Comparison of ENCODE assay signal across 8 cellular contexts in the genomic region with DNA sequence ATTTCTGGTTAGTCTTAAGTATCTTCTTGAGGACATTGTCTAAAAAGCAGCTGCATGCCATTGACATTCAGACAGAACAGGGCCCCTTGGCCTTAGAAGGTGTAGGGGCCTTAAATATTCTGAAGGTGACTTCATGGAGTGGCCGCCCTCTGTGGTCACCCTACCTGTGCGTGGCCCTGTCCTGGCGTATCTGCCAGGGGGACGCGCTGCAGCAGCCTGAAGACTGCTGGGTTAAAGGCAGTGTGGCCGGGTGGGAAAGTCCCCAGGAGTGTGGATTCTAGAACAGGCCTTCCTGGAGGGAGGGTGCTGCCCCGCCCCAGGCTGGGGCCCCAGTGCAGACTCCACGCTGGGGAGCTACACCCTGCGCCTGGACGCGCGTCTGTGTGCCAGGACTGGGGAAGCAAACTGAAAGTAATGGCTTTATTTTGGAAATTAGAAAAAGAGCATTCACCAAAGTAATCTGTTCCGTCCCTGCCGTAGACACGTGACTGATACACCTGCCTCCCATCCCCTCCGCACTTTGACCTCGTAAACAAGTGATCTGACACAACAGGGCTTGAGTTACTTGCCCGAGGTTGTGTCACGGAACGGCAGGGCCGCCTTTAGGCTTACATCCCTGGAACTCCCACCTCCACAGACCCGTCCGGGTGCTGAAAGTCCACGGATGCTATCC. TPM values are rescaled to one million over a fixed set of nuclear protein-coding genes. Genes with fewer than 3 reads are reported as not detected.
DNase-seq lines count a peak whose midpoint lies in the region; ATAC-seq and TF ChIP-seq lines count a peak whose summit lies in the region.

No MANE protein-coding gene starts in this region.

- intact Hi-C loops in sciatic nerve (cut with DNase I): no loop called here

- ATAC-seq in HG03520 (IDR thresholded peaks at IDR 0.05; ENCODE audit: unreplicated experiment) (peak; percentile 49), sciatic nerve (peak; percentile 38), HG02623 (IDR thresholded peaks at IDR 0.05; ENCODE audit: unreplicated experiment) (no peak)

- H3K4me3 ChIP-seq in foreskin fibroblast (ENCODE audit: low read depth in 1 of 2, low read length in 2 of 2): peak overlapping the region; percentile 69 to 71

- TF ChIP-seq CTCF in foreskin fibroblast (IDR thresholded peaks at IDR 0.05; ENCODE audit: low read depth, low read length): no peak

- peak; percentile 88 for DNase-seq in COLO668 (lab: John Stamatoyannopoulos, UW; ENCODE audit: unreplicated experiment)
- peak; percentile 24 for DNase-seq in activated T-cell treated with anti-CD3 and anti-CD28 coated beads for 4 hours
- DNase-seq in foreskin fibroblast: no peak
- DNase-seq in sciatic nerve (ENCODE audit: low spot score): no peak
- no peak for DNase-seq in SHP77 (lab: John Stamatoyannopoulos, UW)
- DNase-seq in NCI-H2029 (lab: John Stamatoyannopoulos, UW): no peak

RNA-seq across cellular contexts. Expression of gene AGPAT3, which starts 1.8 kb away (rescaled TPM):
- total RNA-seq in sciatic nerve: 51.8 TPM

Comparison
In these comparisons a context has a peak if more than half of its experiments do, and no peak if none do; other contexts are left out.
1. DNase-seq: peak in COLO668 (single experiment) and activated T-cell treated with anti-CD3 and anti-CD28 coated beads for 4 hours (single experiment); none in foreskin fibroblast (0 of 2), sciatic nerve (single experiment), SHP77 (0 of 2) and NCI-H2029 (single experiment).